16 cellular contexts compared by ENCODE assay signal in genomic region chr10:1578392-1579140, GRCh38.
"Had no signal": no experiment of that assay in that cellular context is flagged by ENCODE, and none has a peak within 500 bp of the region (broad histone marks: within the 10 kb centered on the region; RNA-seq: fewer than 3 reads in every experiment).

No MANE protein-coding gene starts in this region.

- H3K4me3 Mint-ChIP-seq: naive thymus-derived CD4-positive, alpha-beta T cell; neural crest cell had no signal

- H3K4me2 ChIP-seq: smooth muscle cell had no signal

- H3K4me3 ChIP-seq: coronary artery, heart left ventricle, left ventricle myocardium inferior, lung, ovary, smooth muscle cell had no signal

- H3K27ac Mint-ChIP-seq: naive thymus-derived CD4-positive, alpha-beta T cell had no signal

- H3K4me1 ChIP-seq: heart left ventricle, left ventricle myocardium inferior had no signal

- H3K9me3 Mint-ChIP-seq: neural crest cell had no signal

- H3K36me3 ChIP-seq: heart left ventricle, left ventricle myocardium inferior, ovary had no signal

- H3K4me1 Mint-ChIP-seq: naive thymus-derived CD4-positive, alpha-beta T cell; neural crest cell had no signal

- DNase-seq: effector CD4-positive, alpha-beta T cell; foreskin melanocyte; heart left ventricle; left cardiac atrium; left ventricle myocardium inferior; mesenchymal stem cell; naive thymus-derived CD4-positive, alpha-beta T cell; ovary; right cardiac atrium; stimulated activated CD4-positive, alpha-beta T cell treated with anti-CD3 and anti-CD28 coated beads, Interleukin-2, amount 100 ng/mL, for 48 hours; stimulated activated naive CD4-positive, alpha-beta T cell treated with Interleukin-2 at 50 U/mL for 16 hours; trophoblast cell had no signal

- H3K27ac ChIP-seq: coronary artery, heart left ventricle, left ventricle myocardium inferior, ovary had no signal

- H3K27me3 ChIP-seq: ovary had no signal

- H3K9me3 ChIP-seq: heart left ventricle, left ventricle myocardium inferior, ovary had no signal

- ATAC-seq: heart left ventricle; left cardiac atrium; naive thymus-derived CD4-positive, alpha-beta T cell; right cardiac atrium had no signal
